9 cellular contexts compared by ENCODE assay signal in the genomic region with DNA sequence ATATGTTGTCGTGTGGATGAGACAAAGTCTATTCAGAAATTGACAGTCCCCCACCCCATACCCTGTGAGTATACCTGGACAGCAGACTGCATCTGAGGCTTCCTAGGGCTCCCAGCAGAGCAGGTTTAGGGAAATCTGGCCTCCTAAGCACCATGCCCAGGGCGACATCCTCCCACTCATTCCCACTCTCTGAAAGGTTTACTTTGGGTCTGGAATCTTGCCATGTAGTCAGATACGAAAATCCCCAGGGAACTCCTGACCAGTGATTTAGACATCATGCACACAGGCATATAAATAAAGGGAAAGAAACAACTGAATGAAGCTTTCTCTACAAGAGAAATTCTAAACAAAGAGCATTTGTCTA. TPM values are rescaled to one million over a fixed set of nuclear protein-coding genes. Genes with fewer than 3 reads are reported as not detected.
DNase-seq lines count a peak whose midpoint lies in the region; ATAC-seq and TF ChIP-seq lines count a peak whose summit lies in the region.
"Had no signal": no experiment of that assay in that cellular context is flagged by ENCODE, and none has a peak within 500 bp of the region (broad histone marks: within the 10 kb centered on the region; RNA-seq: fewer than 3 reads in every experiment).

No MANE protein-coding gene starts in this region.

- H3K27me3 ChIP-seq in HUES64 (ENCODE audit: insufficient read depth, low read length) (peaks cover 42% of the 10 kb centered on the region), subcutaneous abdominal adipose tissue (ENCODE audit: control insufficient read depth in 5 of 5, insufficient read depth in 4 of 5, low read length in 5 of 5) (peaks cover 0 to 13% (median 4%) of the 10 kb centered on the region in 5 donors)

- H3K9ac ChIP-seq in HUES64 (ENCODE audit: low read depth, low read length) (no peak overlapping the region), subcutaneous abdominal adipose tissue (ENCODE audit: low read length in 5 of 5) (no peak overlapping the region)

- no peak for DNase-seq in T-helper 17 cell
- peak; percentile 47 for DNase-seq in hepatic stellate cell (ENCODE audit: low spot score)
- DNase-seq in GM10248 (ENCODE audit: extremely low spot score), result no peak
- DNase-seq in SHP77 (lab: John Stamatoyannopoulos, UW), result no peak
- DNase-seq in omental fat pad (ENCODE audit: low spot score), result no peak

- H3K9me3 ChIP-seq in HUES64 (ENCODE audit: insufficient read depth, low read depth, low read length) (no peaks in the 10 kb centered on the region), T-helper 17 cell (ENCODE audit: control insufficient read depth, low read length, poor library complexity, severe bottlenecking) (no peaks in the 10 kb centered on the region), subcutaneous abdominal adipose tissue (ENCODE audit: control insufficient read depth in 5 of 5, low read length in 5 of 5) (no peaks in the 10 kb centered on the region)

- no peak for ATAC-seq in T-helper 17 cell
- no peak for ATAC-seq in GM19455 (IDR thresholded peaks at IDR 0.05; ENCODE audit: unreplicated experiment)
- ATAC-seq in omental fat pad (ENCODE audit: low FRiP score), result no peak

- POLR2A ChIA-PET in GM10248 (lab: Yijun Ruan, JAX), result no interaction called here

- H3K4me3 Mint-ChIP-seq in T-helper 17 cell, result peak overlapping the region; percentile 80

- no peak overlapping the region for H3K27ac Mint-ChIP-seq in T-helper 17 cell

- H3K36me3 Mint-ChIP-seq in T-helper 17 cell (ENCODE audit: low read depth), result peaks cover 2% of the 10 kb centered on the region

- no peak overlapping the region for H3K27ac ChIP-seq in HUES64 (ENCODE audit: low read depth, low read length)
- H3K27ac ChIP-seq in subcutaneous abdominal adipose tissue (ENCODE audit: low read depth, low read length), result no peak overlapping the region

- H3K4me1 ChIP-seq in HUES64 (ENCODE audit: insufficient read depth, low read length) (peaks cover 2% of the 10 kb centered on the region; the same call in 1 of the 2 replicates), subcutaneous abdominal adipose tissue (ENCODE audit: control insufficient read depth in 5 of 5, insufficient read depth in 5 of 5, low read length in 5 of 5) (peaks cover 0 to 9% (median 6%) of the 10 kb centered on the region in 5 donors)

- H3K4me3 ChIP-seq in HUES64 (ENCODE audit: low read length), result peak overlapping the region; percentile 66
- peak overlapping the region in 4 of 5 donors; percentile 44 to 69 (median 66) for H3K4me3 ChIP-seq in subcutaneous abdominal adipose tissue (ENCODE audit: low read depth in 1 of 5, low read length in 5 of 5)

- WGBS in HUES64, result 67% methylated on average over 3 of the region's 3 CpGs

- CTCF ChIA-PET in GM10248 (lab: Yijun Ruan, JAX), result interaction anchor here (1.2 kb wide), 1 partner anchor 36 kb away, joined by 3 read pairs; a partner anchor contains a TSS

- H3K36me3 ChIP-seq in HUES64 (ENCODE audit: insufficient read depth, low read length), result no peaks in the 10 kb centered on the region
- no peaks in the 10 kb centered on the region for H3K36me3 ChIP-seq in subcutaneous abdominal adipose tissue (ENCODE audit: control insufficient read depth in 5 of 5, insufficient read depth in 5 of 5, low read length in 5 of 5)

- TF ChIP-seq CTCF in GM10248 (IDR thresholded peaks at IDR 0.05; ENCODE audit: control extremely low read depth, extremely low read depth, low read depth, missing control alignments), result no peak
- TF ChIP-seq CTCF in omental fat pad (IDR thresholded peaks at IDR 0.05), result no peak

- H3K27me3 Mint-ChIP-seq in T-helper 17 cell, result peaks cover 50% of the 10 kb centered on the region

- H3K4me1 Mint-ChIP-seq in T-helper 17 cell, result peaks cover 2% of the 10 kb centered on the region

RNA-seq across cellular contexts. Expression of a gene that starts 0.7 kb away (rescaled TPM):
- polyA plus RNA-seq in HUES64 (2013, experiment 1 of 2), result 0.15 TPM
- 0.13 TPM for polyA plus RNA-seq in HUES64 (2013, experiment 2 of 2)
- not detected for total RNA-seq in T-helper 17 cell
- total RNA-seq in omental fat pad, result under 1 TPM; 0.28 to 0.84 (median 0.38) TPM
- total RNA-seq: activated CD8-positive, alpha-beta memory T cell treated with anti-CD3 and anti-CD28 coated beads for 36 hours had no signal

RNA-seq across cellular contexts. Expression of a gene that starts 35.5 kb away (rescaled TPM):
- polyA plus RNA-seq in HUES64 (2013, experiment 1 of 2), result not detected
- not detected for polyA plus RNA-seq in HUES64 (2013, experiment 2 of 2)
- not detected for total RNA-seq in T-helper 17 cell
- 1 to 10 TPM; 1.3 to 3.5 (median 2.4) TPM for total RNA-seq in omental fat pad
- total RNA-seq: activated CD8-positive, alpha-beta memory T cell treated with anti-CD3 and anti-CD28 coated beads for 36 hours had no signal
